In the genomic region with DNA sequence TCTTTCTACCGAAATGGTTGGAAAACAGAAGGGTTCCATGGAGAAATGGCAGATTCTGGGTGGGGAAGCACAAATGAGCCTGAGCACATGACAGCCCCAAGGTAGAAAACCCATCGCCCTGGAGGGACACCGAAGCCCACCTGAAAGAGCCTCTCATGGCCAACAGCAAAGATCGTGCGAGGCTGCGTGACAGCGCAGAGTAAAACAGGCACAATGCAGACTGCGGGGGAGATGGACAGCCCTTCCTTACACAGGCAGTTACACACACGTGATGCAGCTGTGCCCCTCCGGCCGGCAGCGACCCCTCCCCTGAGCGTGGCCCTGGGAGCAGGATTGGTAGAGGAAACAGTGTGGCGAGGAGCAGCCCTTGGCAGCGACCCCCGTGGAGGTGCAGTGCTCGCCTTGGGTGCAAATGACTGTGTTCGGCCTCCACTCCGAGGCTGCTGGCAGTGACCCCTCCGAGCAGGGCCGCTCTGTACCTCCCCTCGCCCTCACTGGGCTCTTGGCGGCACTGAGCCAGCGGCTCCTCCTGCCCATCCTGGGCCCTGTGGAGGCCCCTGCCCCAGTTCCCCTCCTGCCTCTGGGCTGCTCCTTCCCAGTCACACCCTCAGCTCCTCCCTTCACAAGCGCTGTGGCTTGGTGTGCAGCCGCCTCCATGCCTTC, we compare ENCODE assay signal across 17 cellular contexts.
"Had no signal": no experiment of that assay in that cellular context is flagged by ENCODE, and none has a peak within 500 bp of the region (broad histone marks: within the 10 kb centered on the region; RNA-seq: fewer than 3 reads in every experiment).

No MANE protein-coding gene starts in this region.

- H3K9me3 Mint-ChIP-seq: activated B cell treated with CpG ODN at 0.5 μM for 24 hours; activated CD8-positive, alpha-beta T cell treated with anti-CD3 and anti-CD28 coated beads for 36 hours; activated T-helper 17 cell treated with anti-CD3 and anti-CD28 coated beads, Interleukin-2, amount 50 U/mL, for 72 hours; memory B cell; nephron had no signal

- H3K27me3 ChIP-seq: ascending aorta, sigmoid colon, tibial nerve, vagina had no signal

- H3K9me3 ChIP-seq: ascending aorta, left lung, sigmoid colon, tibial nerve, vagina had no signal

- H3K36me3 ChIP-seq: ascending aorta, left lung, sigmoid colon, tibial nerve, vagina had no signal

- H3K4me3 ChIP-seq: ascending aorta, left lung, sigmoid colon, tibial nerve, vagina had no signal

- H3K27ac ChIP-seq: ascending aorta, left lung, sigmoid colon, tibial nerve, vagina had no signal

- FAIRE-seq: bronchial epithelial cell, islet of Langerhans, TTC549 had no signal

- DNase-seq: activated B cell treated with CpG ODN at 0.5 μM for 24 hours; activated CD4-positive, alpha-beta T cell treated with anti-CD3 and anti-CD28 coated beads for 48 hours; activated CD8-positive, alpha-beta T cell treated with anti-CD3 and anti-CD28 coated beads for 36 hours; activated naive CD4-positive, alpha-beta T cell treated with Interleukin-2 at 50 U/mL for 16 hours; left lung; sigmoid colon; stimulated activated CD4-positive, alpha-beta T cell treated with anti-CD3 and anti-CD28 coated beads, Interleukin-1b, Interleukin-23, amount 100 ng/mL, for 48 hours; T-helper 2 cell had no signal

- H3K4me3 Mint-ChIP-seq: activated B cell treated with CpG ODN at 0.5 μM for 24 hours; activated CD8-positive, alpha-beta T cell treated with anti-CD3 and anti-CD28 coated beads for 36 hours; activated T-helper 17 cell treated with anti-CD3 and anti-CD28 coated beads, Interleukin-2, amount 50 U/mL, for 72 hours; memory B cell; nephron had no signal

- H3K36me3 Mint-ChIP-seq: memory B cell had no signal

- H3K27me3 Mint-ChIP-seq: activated B cell treated with CpG ODN at 0.5 μM for 24 hours; activated CD8-positive, alpha-beta T cell treated with anti-CD3 and anti-CD28 coated beads for 36 hours; activated T-helper 17 cell treated with anti-CD3 and anti-CD28 coated beads, Interleukin-2, amount 50 U/mL, for 72 hours had no signal

- H3K27ac Mint-ChIP-seq: activated B cell treated with CpG ODN at 0.5 μM for 24 hours; activated CD8-positive, alpha-beta T cell treated with anti-CD3 and anti-CD28 coated beads for 36 hours; activated T-helper 17 cell treated with anti-CD3 and anti-CD28 coated beads, Interleukin-2, amount 50 U/mL, for 72 hours; memory B cell had no signal

- ATAC-seq: activated T-helper 17 cell treated with anti-CD3 and anti-CD28 coated beads, Interleukin-2, amount 50 U/mL, for 72 hours; left lung had no signal

- H3K4me1 ChIP-seq: ascending aorta, left lung, sigmoid colon, tibial nerve, vagina had no signal

- H3K4me1 Mint-ChIP-seq: activated T-helper 17 cell treated with anti-CD3 and anti-CD28 coated beads, Interleukin-2, amount 50 U/mL, for 72 hours had no signal
